In genomic region chr5:141488591-141489478, GRCh38 we compare ENCODE assay signal across 11 cellular contexts. TPM values are rescaled to one million over a fixed set of nuclear protein-coding genes. Genes with fewer than 3 reads are reported as not detected.
DNase-seq lines count a peak whose midpoint lies in the region; ATAC-seq and TF ChIP-seq lines count a peak whose summit lies in the region.
"Had no signal": no experiment of that assay in that cellular context is flagged by ENCODE, and none has a peak within 500 bp of the region (broad histone marks: within the 10 kb centered on the region; RNA-seq: fewer than 3 reads in every experiment).

TSS of gene PCDHGC5 (plus strand) at chr5:141489081. CDS start at chr5:141489241, 160 bp downstream.

- DNase-seq in adipocyte (ENCODE audit: low read depth) (peak; percentile 60), fibroblast of the aortic adventitia (ENCODE audit: low read depth) (peak; percentile 67), NCI-H2081 treated with DMSO at 0.1 percent for 48 hours (lab: John Stamatoyannopoulos, UW) (no peak), NCI-H128 (lab: John Stamatoyannopoulos, UW; ENCODE audit: unreplicated experiment) (no peak)
- no peak for DNase-seq in naive thymus-derived CD4-positive, alpha-beta T cell
- DNase-seq: activated CD4-positive, alpha-beta T cell treated with anti-CD3 and anti-CD28 coated beads for 4 hours; KBM-7 had no signal

- no peak within 1 kb of the TSS for H2AFZ ChIP-seq in parathyroid adenoma

- H3K27me3 ChIP-seq in adipocyte (replicated peaks; ENCODE audit: control insufficient read depth, insufficient read depth, low read length), result no peaks in the 10 kb centered on the region
- no peaks in the 10 kb centered on the region for H3K27me3 ChIP-seq in parathyroid adenoma (ENCODE audit: control insufficient read depth, insufficient read depth, low read length)
- peaks cover 2 to 19% of the 10 kb centered on the region in 2 donors for H3K27me3 ChIP-seq in naive thymus-derived CD4-positive, alpha-beta T cell (ENCODE audit: control insufficient read depth in 2 of 2, insufficient read depth in 2 of 2, low read length in 2 of 2)

- no peak within 1 kb of the TSS for H3K27ac ChIP-seq in parathyroid adenoma
- H3K27ac ChIP-seq in naive thymus-derived CD4-positive, alpha-beta T cell (ENCODE audit: low read depth, low read length), result no peak within 1 kb of the TSS
- H3K27ac ChIP-seq: cardiac muscle cell had no signal

- intact Hi-C loops in naive thymus-derived CD4-positive, alpha-beta T cell (cut with micrococcal nuclease), result no loop called here

- no peak within 1 kb of the TSS for H3K27ac Mint-ChIP-seq in naive thymus-derived CD4-positive, alpha-beta T cell

- H3K4me1 ChIP-seq in ES-I3 (ENCODE audit: insufficient read depth, low read length), result peaks cover 24% of the 10 kb centered on the region
- H3K4me1 ChIP-seq in adipocyte (ENCODE audit: control insufficient read depth, insufficient read depth, low read length), result peaks cover 31% of the 10 kb centered on the region
- H3K4me1 ChIP-seq in parathyroid adenoma, result peaks cover 10% of the 10 kb centered on the region
- H3K4me1 ChIP-seq in naive thymus-derived CD4-positive, alpha-beta T cell (ENCODE audit: control insufficient read depth in 2 of 2, insufficient read depth in 2 of 2, low read length in 2 of 2), result peaks cover 0 to 8% of the 10 kb centered on the region in 2 donors

- peaks cover 66% of the 10 kb centered on the region for H3K79me2 ChIP-seq in parathyroid adenoma

- H3K27me3 Mint-ChIP-seq in naive thymus-derived CD4-positive, alpha-beta T cell, result peaks cover 67 to 88% (median 76%) of the 10 kb centered on the region in 5 donors

- peaks cover 2 to 39% (median 25%) of the 10 kb centered on the region in 7 donors for H3K4me1 Mint-ChIP-seq in naive thymus-derived CD4-positive, alpha-beta T cell

- H3K4me3 Mint-ChIP-seq in naive thymus-derived CD4-positive, alpha-beta T cell, result peak within 1 kb of the TSS in 1 of 10 donors; percentile 10

- peaks cover 0 to 10% (median 0%) of the 10 kb centered on the region in 11 donors for H3K9me3 Mint-ChIP-seq in naive thymus-derived CD4-positive, alpha-beta T cell

- H3K9me3 ChIP-seq in ES-I3 (ENCODE audit: control insufficient read depth, insufficient read depth, low read length), result no peaks in the 10 kb centered on the region
- H3K9me3 ChIP-seq in adipocyte (ENCODE audit: control insufficient read depth, low read length), result no peaks in the 10 kb centered on the region
- H3K9me3 ChIP-seq in parathyroid adenoma (ENCODE audit: control insufficient read depth, low read length), result no peaks in the 10 kb centered on the region
- no peaks in the 10 kb centered on the region for H3K9me3 ChIP-seq in naive thymus-derived CD4-positive, alpha-beta T cell (ENCODE audit: control insufficient read depth in 2 of 3, low read length in 3 of 3)

- peaks cover 0 to 14% (median 0%) of the 10 kb centered on the region in 5 donors for H3K36me3 Mint-ChIP-seq in naive thymus-derived CD4-positive, alpha-beta T cell

- H3K36me3 ChIP-seq in ES-I3 (ENCODE audit: insufficient read depth, low read length), result no peaks in the 10 kb centered on the region
- H3K36me3 ChIP-seq in adipocyte (ENCODE audit: control insufficient read depth, insufficient read depth, low read length, severe bottlenecking), result peaks cover 11% of the 10 kb centered on the region
- no peaks in the 10 kb centered on the region for H3K36me3 ChIP-seq in parathyroid adenoma (ENCODE audit: control insufficient read depth, insufficient read depth, low read length)
- H3K36me3 ChIP-seq in naive thymus-derived CD4-positive, alpha-beta T cell (ENCODE audit: control insufficient read depth in 2 of 3, insufficient read depth in 3 of 3, low read length in 3 of 3), result no peaks in the 10 kb centered on the region
- H3K36me3 ChIP-seq: cardiac muscle cell had no signal

- CTCF ChIA-PET in naive thymus-derived CD4-positive, alpha-beta T cell (lab: Charles Lee), result interaction anchor here (1.2 kb wide), 1 partner anchor 8 kb away, joined by 3 read pairs; no protein-coding TSS in a partner anchor

- peak within 1 kb of the TSS; percentile 23 for H3K4me2 ChIP-seq in parathyroid adenoma (ENCODE audit: low read length)

- no peak for ATAC-seq in naive thymus-derived CD4-positive, alpha-beta T cell
- ATAC-seq in HG03159 (IDR thresholded peaks at IDR 0.05; ENCODE audit: unreplicated experiment), result no peak

- no peak for TF ChIP-seq CTCF in fibroblast of the aortic adventitia (IDR thresholded peaks at IDR 0.05; ENCODE audit: insufficient read depth, low read length)
- TF ChIP-seq CTCF in parathyroid adenoma (IDR thresholded peaks at IDR 0.05), result no peak

- H3K4me3 ChIP-seq in adipocyte (ENCODE audit: low read length) (peak within 1 kb of the TSS; percentile 5), fibroblast of the aortic adventitia (ENCODE audit: low read depth, low read length) (peak within 1 kb of the TSS; percentile 25), parathyroid adenoma (ENCODE audit: low read depth, low read length) (no peak within 1 kb of the TSS)
- H3K4me3 ChIP-seq in naive thymus-derived CD4-positive, alpha-beta T cell (ENCODE audit: low read length), result no peak within 1 kb of the TSS
- H3K4me3 ChIP-seq: cardiac muscle cell had no signal

- POLR2A ChIA-PET in naive thymus-derived CD4-positive, alpha-beta T cell (lab: Charles Lee), result no interaction called here

- H3K9ac ChIP-seq in ES-I3 (ENCODE audit: low read depth, low read length) (0 out of 2 replicates have a peak within 1 kb of the TSS, but pooled peaks have one; percentile 1), adipocyte (ENCODE audit: low read length) (peak within 1 kb of the TSS; percentile 8), parathyroid adenoma (no peak within 1 kb of the TSS)

RNA-seq across cellular contexts. Expression of gene PCDHGC5, which starts in this region (rescaled TPM):
- total RNA-seq in fibroblast of the aortic adventitia (ENCODE audit: low replicate concordance), result 7.0 and 10.5 TPM in 2 replicates
- under 1 TPM in 1 of 5 experiments, not detected in 4; 0.13 TPM for total RNA-seq in naive thymus-derived CD4-positive, alpha-beta T cell
- polyA plus RNA-seq in naive thymus-derived CD4-positive, alpha-beta T cell, result not detected
- polyA plus RNA-seq: cardiac muscle cell had no signal

Comparison
In these comparisons a context has a peak if more than half of its experiments do, and no peak if none do; other contexts are left out.
1. DNase-seq: peak in adipocyte (single experiment) and fibroblast of the aortic adventitia (single experiment); none in NCI-H2081 treated with DMSO at 0.1 percent for 48 hours (single experiment), naive thymus-derived CD4-positive, alpha-beta T cell (0 of 9) and NCI-H128 (single experiment).
2. H3K4me3 ChIP-seq: peak in adipocyte (single experiment) and fibroblast of the aortic adventitia (single experiment); none in parathyroid adenoma (single experiment) and naive thymus-derived CD4-positive, alpha-beta T cell (single experiment).